Comparison of ENCODE assay signal across 28 cellular contexts in genomic region chr4:2222838-2223237, GRCh38. TPM values are rescaled to one million over a fixed set of nuclear protein-coding genes. Genes with fewer than 3 reads are reported as not detected.
DNase-seq lines count a peak whose midpoint lies in the region; ATAC-seq, FAIRE-seq and TF ChIP-seq lines count a peak whose summit lies in the region.
"Had no signal": no experiment of that assay in that cellular context is flagged by ENCODE, and none has a peak within 500 bp of the region (broad histone marks: within the 10 kb centered on the region; RNA-seq: fewer than 3 reads in every experiment).

No MANE protein-coding gene starts in this region.

- H4K20me1 ChIP-seq in GM23338 (replicated peaks; ENCODE audit: insufficient read depth): peaks cover 4% of the 10 kb centered on the region; the same call in 1 of the 2 replicates

- H3K27me3 Mint-ChIP-seq in GM23338 (ENCODE audit: insufficient read depth, low read depth, poor library complexity): peaks cover 5% of the 10 kb centered on the region
- H3K27me3 Mint-ChIP-seq: activated CD4-positive, alpha-beta T cell treated with anti-CD3 and anti-CD28 coated beads, Interleukin-2, amount 10 ng/mL, durations not matched to agents 7 days and 5 days; activated CD8-positive, alpha-beta memory T cell treated with anti-CD3 and anti-CD28 coated beads, Interleukin-2, amount 10 ng/mL, durations not matched to agents 7 days and 5 days; activated naive CD4-positive, alpha-beta T cell treated with anti-CD3 and anti-CD28 coated beads, Interleukin-2, amount 50 U/mL, for 24 hours; memory B cell; stimulated activated memory B cell treated with anti-CD40 and anti-IgM and Interleukin-4, amounts not matched to agents 10 μg/mL and 1 μg/mL and 100 μg/mL, for 72 hours had no signal

- H3K79me2 ChIP-seq in GM23338 (replicated peaks; ENCODE audit: insufficient read depth): no peaks in the 10 kb centered on the region

- H3K4me1 Mint-ChIP-seq in GM23338: peaks cover 47% of the 10 kb centered on the region

- DNase-seq in GM23338 (ENCODE audit: low spot score) (peak; percentile 66), NCI-H69 (lab: John Stamatoyannopoulos, UW) (peak; percentile 75), iPS-NIHi11 (ENCODE audit: low spot score) (peak; percentile 63), GM12891 (ENCODE audit: insufficient read length, low spot score) (no peak), sciatic nerve (ENCODE audit: low spot score) (no peak)
- DNase-seq in activated CD4-positive, alpha-beta T cell treated with anti-CD3 and anti-CD28 coated beads for 4 hours: no peak
- DNase-seq: activated CD4-positive, alpha-beta T cell treated with anti-CD3 and anti-CD28 coated beads, Interleukin-2, amount 10 ng/mL, durations not matched to agents 7 days and 5 days; activated CD8-positive, alpha-beta memory T cell treated with anti-CD3 and anti-CD28 coated beads, Interleukin-2, amount 10 ng/mL, durations not matched to agents 7 days and 5 days; Caco-2; cerebellar nuclear complex; dorsolateral prefrontal cortex; HFFc6; IMR-90; NCI-H1105 treated with DMSO at 0.1 percent for 48 hours; NCI-H2227 treated with DMSO at 0.1 percent for 48 hours; NCI-H82; retina; SK-N-SH; stimulated activated CD4-positive, alpha-beta T cell treated with anti-CD3 and anti-CD28 coated beads, Interleukin-4, amount 100 ng/mL, for 1 hour; T-helper 2 cell had no signal

- H3K36me3 Mint-ChIP-seq in GM23338 (ENCODE audit: low read depth): no peaks in the 10 kb centered on the region
- H3K36me3 Mint-ChIP-seq: activated naive CD4-positive, alpha-beta T cell treated with anti-CD3 and anti-CD28 coated beads, Interleukin-2, amount 50 U/mL, for 24 hours had no signal

- TF ChIP-seq POLR2A in GM12891 (IDR thresholded peaks at IDR 0.05; ENCODE audit: low read depth, low read length): no peak

- H3K9me3 Mint-ChIP-seq in GM23338: no peaks in the 10 kb centered on the region
- H3K9me3 Mint-ChIP-seq: activated CD4-positive, alpha-beta T cell treated with anti-CD3 and anti-CD28 coated beads, Interleukin-2, amount 10 ng/mL, durations not matched to agents 7 days and 5 days; activated naive CD4-positive, alpha-beta T cell treated with anti-CD3 and anti-CD28 coated beads, Interleukin-2, amount 50 U/mL, for 24 hours; HFFc6; memory B cell; stimulated activated memory B cell treated with anti-CD40 and anti-IgM and Interleukin-4, amounts not matched to agents 10 μg/mL and 1 μg/mL and 100 μg/mL, for 72 hours had no signal

- no peak for FAIRE-seq in GM12891 (lab: Jason Lieb, UNC)
- FAIRE-seq: endothelial cell of umbilical vein, GM12878 had no signal

- no peaks in the 10 kb centered on the region for H3K9me2 ChIP-seq in GM23338 (ENCODE audit: insufficient read depth)
- H3K9me2 ChIP-seq: SK-N-SH had no signal

- ATAC-seq in GM23338 (peak; percentile 13), GM21526 (IDR thresholded peaks at IDR 0.05; ENCODE audit: low FRiP score, unreplicated experiment) (no peak), sciatic nerve (no peak)
- ATAC-seq: activated CD8-positive, alpha-beta memory T cell treated with anti-CD3 and anti-CD28 coated beads, Interleukin-2, amount 10 ng/mL, durations not matched to agents 7 days and 5 days; GM12878; stimulated activated memory B cell treated with anti-CD40 and anti-IgM and Interleukin-4, amounts not matched to agents 10 μg/mL and 1 μg/mL and 100 μg/mL, for 72 hours had no signal

- no peak for TF ChIP-seq CTCF in 22Rv1 (IDR thresholded peaks at IDR 0.05)
- TF ChIP-seq CTCF in GM23338 (conservative IDR thresholded peaks at IDR 0.05; ENCODE audit: low read depth in 2 of 2): no peak

- no peak overlapping the region for H2AFZ ChIP-seq in GM23338

- H3K4me3 Mint-ChIP-seq in GM23338: peak overlapping the region; percentile 47
- H3K4me3 Mint-ChIP-seq: activated CD4-positive, alpha-beta T cell treated with anti-CD3 and anti-CD28 coated beads, Interleukin-2, amount 10 ng/mL, durations not matched to agents 7 days and 5 days; activated CD8-positive, alpha-beta memory T cell treated with anti-CD3 and anti-CD28 coated beads, Interleukin-2, amount 10 ng/mL, durations not matched to agents 7 days and 5 days; activated naive CD4-positive, alpha-beta T cell treated with anti-CD3 and anti-CD28 coated beads, Interleukin-2, amount 50 U/mL, for 24 hours; HFFc6; memory B cell; stimulated activated memory B cell treated with anti-CD40 and anti-IgM and Interleukin-4, amounts not matched to agents 10 μg/mL and 1 μg/mL and 100 μg/mL, for 72 hours had no signal

- H3K4me3 ChIP-seq in GM23338: peak overlapping the region; percentile 0; the same call in 1 of the 2 replicates
- H3K4me3 ChIP-seq: ascending aorta, dorsolateral prefrontal cortex, GM12878 had no signal

- peak overlapping the region; percentile 81 for H3K27ac Mint-ChIP-seq in GM23338
- H3K27ac Mint-ChIP-seq: activated CD4-positive, alpha-beta T cell treated with anti-CD3 and anti-CD28 coated beads, Interleukin-2, amount 10 ng/mL, durations not matched to agents 7 days and 5 days; activated CD8-positive, alpha-beta memory T cell treated with anti-CD3 and anti-CD28 coated beads, Interleukin-2, amount 10 ng/mL, durations not matched to agents 7 days and 5 days; activated naive CD4-positive, alpha-beta T cell treated with anti-CD3 and anti-CD28 coated beads, Interleukin-2, amount 50 U/mL, for 24 hours; HFFc6; memory B cell; stimulated activated memory B cell treated with anti-CD40 and anti-IgM and Interleukin-4, amounts not matched to agents 10 μg/mL and 1 μg/mL and 100 μg/mL, for 72 hours had no signal

- H3K27ac ChIP-seq in 22Rv1: peak overlapping the region; percentile 60
- peak overlapping the region; percentile 85; the same call in 1 of the 2 replicates for H3K27ac ChIP-seq in GM23338 (ENCODE audit: low read depth)
- H3K27ac ChIP-seq: ascending aorta, dorsolateral prefrontal cortex had no signal

- intact Hi-C loops in sciatic nerve (cut with DNase I): loop anchor here (10.0 kb wide), 1 partner anchor 232 kb away; no protein-coding TSS in a partner anchor

- H3K4me1 ChIP-seq in GM23338 (ENCODE audit: insufficient read depth): peaks cover 28% of the 10 kb centered on the region
- H3K4me1 ChIP-seq: ascending aorta, Caco-2 had no signal

- no peaks in the 10 kb centered on the region for H3K27me3 ChIP-seq in GM23338 (ENCODE audit: insufficient read depth)
- H3K27me3 ChIP-seq: ascending aorta, dorsolateral prefrontal cortex had no signal

- peaks cover 6% of the 10 kb centered on the region for H3F3A ChIP-seq in GM23338 (replicated peaks; ENCODE audit: low read depth)

- H3K4me2 ChIP-seq in GM23338: peak overlapping the region; percentile 68
- H3K4me2 ChIP-seq: SK-N-SH had no signal

- no peaks in the 10 kb centered on the region for H3K36me3 ChIP-seq in GM23338 (ENCODE audit: insufficient read depth)

TF ChIP-seq in GM12891, 5 proteins besides CTCF, POLR2A, EP300 and RAD21:
- TF ChIP-seq SPI1 (IDR thresholded peaks at IDR 0.05; ENCODE audit: low read depth, low read length) (no peak), TAF1 (IDR thresholded peaks at IDR 0.05; ENCODE audit: low read depth, low read length) (no peak), POLR2AphosphoS5 (IDR thresholded peaks at IDR 0.05; ENCODE audit: low read depth, low read length) (no peak), POU2F2 (IDR thresholded peaks at IDR 0.05; ENCODE audit: low read depth, low read length) (no peak), PAX5 (IDR thresholded peaks at IDR 0.05; ENCODE audit: insufficient read depth, low read length, severe bottlenecking) (no peak)
TF ChIP-seq in GM12891: peak in this region for 0.

RNA-seq across cellular contexts. Expression of gene HAUS3, which starts 19.1 kb away (rescaled TPM):
- 23.7 and 36.0 TPM in 2 replicates for total RNA-seq in GM23338 (2014; rRNA removed; shearing (Covaris generic))
- 16.3 and 21.4 TPM in 2 replicates for polyA plus RNA-seq in GM23338 (2016; fragmentation: Nextera tagmentation; extraction: Ambion mirVana)
- 10.4 TPM for polyA plus RNA-seq in GM12891 (2012; ENCODE audit: low read depth, missing spikeins)
- total RNA-seq in sciatic nerve: 15.4 TPM

RNA-seq across cellular contexts. Expression of gene POLN, which starts 19.1 kb away (rescaled TPM):
- total RNA-seq in GM23338 (2014; rRNA removed; shearing (Covaris generic)): 1.8 and 4.8 TPM in 2 replicates
- 1.8 and 4.0 TPM in 2 replicates for polyA plus RNA-seq in GM23338 (2016; fragmentation: Nextera tagmentation; extraction: Ambion mirVana)
- polyA plus RNA-seq in GM12891 (2012; ENCODE audit: low read depth, missing spikeins): 0.40 TPM
- 7.7 TPM for total RNA-seq in sciatic nerve

RNA-seq across cellular contexts. Expression of gene MXD4, which starts 39.1 kb away (rescaled TPM):
- 19.9 and 26.4 TPM in 2 replicates for total RNA-seq in GM23338 (2014; rRNA removed; shearing (Covaris generic))
- 6.9 and 11.5 TPM in 2 replicates for polyA plus RNA-seq in GM23338 (2016; fragmentation: Nextera tagmentation; extraction: Ambion mirVana)
- 14.1 TPM for polyA plus RNA-seq in GM12891 (2012; ENCODE audit: low read depth, missing spikeins)
- 84.7 TPM for total RNA-seq in sciatic nerve

Comparison
In these comparisons a context has a peak if more than half of its experiments do, and no peak if none do; other contexts are left out.
1. DNase-seq: peak in GM23338 (single experiment), NCI-H69 (single experiment) and iPS-NIHi11 (single experiment); none in GM12891 (single experiment), sciatic nerve (single experiment) and activated CD4-positive, alpha-beta T cell treated with anti-CD3 and anti-CD28 coated beads for 4 hours (0 of 2).